In the genomic region with DNA sequence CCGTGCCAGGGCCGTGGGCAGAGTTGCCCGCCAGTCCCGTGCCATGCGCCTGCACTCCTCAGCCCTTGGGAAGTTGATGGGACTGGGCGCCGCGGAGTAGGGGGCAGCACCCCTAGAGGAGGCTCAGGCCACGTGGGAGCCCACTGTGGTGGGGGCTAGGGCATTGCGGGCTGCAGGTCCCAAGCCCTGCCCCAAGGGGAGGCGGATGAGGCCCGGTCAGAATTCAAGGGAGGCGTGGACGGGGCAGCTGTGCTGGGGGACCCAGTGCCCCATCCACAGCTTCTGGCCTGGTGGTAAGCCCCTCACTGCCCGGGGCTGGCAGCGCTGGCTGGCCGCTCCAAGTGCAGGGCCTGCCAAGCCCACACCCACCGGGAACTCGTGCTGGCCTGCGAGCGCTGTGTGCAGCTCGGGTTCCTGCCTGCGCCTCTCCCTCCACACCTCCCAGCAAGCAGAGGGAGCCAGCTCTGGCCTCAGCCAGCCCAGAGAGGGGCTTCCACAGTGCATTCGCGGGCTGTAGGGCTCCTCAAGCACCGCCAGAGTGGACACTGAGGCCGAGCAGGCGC, we compare ENCODE assay signal across 29 cellular contexts.
"Had no signal": no experiment of that assay in that cellular context is flagged by ENCODE, and none has a peak within 500 bp of the region (broad histone marks: within the 10 kb centered on the region; RNA-seq: fewer than 3 reads in every experiment).

No MANE protein-coding gene starts in this region.

- H3K4me1 Mint-ChIP-seq: naive B cell; natural killer cell; nephron progenitor cell; neural progenitor cell; stimulated activated naive CD8-positive, alpha-beta T cell treated with anti-CD3 and anti-CD28 coated beads, Interleukin-15, amount 100 ng/mL, for 72 hours had no signal

- DNase-seq: hippocampal formation; kidney glomerular epithelial cell; left cardiac atrium; left ventricle myocardium superior; lower lobe of right lung; mammary epithelial cell; mesenchymal stem cell; naive B cell; natural killer cell; nephron progenitor cell; ovary; right lobe of liver; stimulated activated CD4-positive, alpha-beta T cell treated with anti-CD3 and anti-CD28 coated beads, Interleukin-12 subunit alpha, Interleukin-12 subunit beta, amount 100 ng/mL, for 4 hours; stimulated activated CD4-positive, alpha-beta T cell treated with anti-CD3 and anti-CD28 coated beads, Interleukin-15, amount 100 ng/mL, for 24 hours; stimulated activated CD4-positive, alpha-beta T cell treated with anti-CD3 and anti-CD28 coated beads, Interleukin-2, amount 100 ng/mL, for 24 hours; stimulated activated CD4-positive, alpha-beta T cell treated with anti-CD3 and anti-CD28 coated beads, Interleukin-4, amount 100 ng/mL, for 1 hour; stimulated activated naive CD4-positive, alpha-beta T cell treated with Interleukin-2 at 50 U/mL for 16 hours; stimulated activated naive CD8-positive, alpha-beta T cell treated with anti-CD3 and anti-CD28 coated beads, Interleukin-15, amount 100 ng/mL, for 72 hours; substantia nigra had no signal

- H3K36me3 ChIP-seq: heart right ventricle, lower lobe of right lung, neural progenitor cell, ovary, right atrium auricular region, right lobe of liver, tibial nerve, vagina had no signal

- H3K27ac ChIP-seq: heart right ventricle, lower lobe of right lung, neural progenitor cell, ovary, right atrium auricular region, right lobe of liver, tibial nerve, vagina had no signal

- H3K27me3 ChIP-seq: heart right ventricle, neural progenitor cell, ovary, right atrium auricular region, right lobe of liver, tibial nerve, vagina had no signal

- H3K27me3 Mint-ChIP-seq: naive B cell; progenitor cell of endocrine pancreas; stimulated activated naive CD8-positive, alpha-beta T cell treated with anti-CD3 and anti-CD28 coated beads, Interleukin-15, amount 100 ng/mL, for 72 hours; type B pancreatic cell had no signal

- H3K4me3 Mint-ChIP-seq: mesothelial cell of epicardium; naive B cell; natural killer cell; nephron progenitor cell; neural progenitor cell; stimulated activated naive CD8-positive, alpha-beta T cell treated with anti-CD3 and anti-CD28 coated beads, Interleukin-15, amount 100 ng/mL, for 72 hours; type B pancreatic cell had no signal

- H3K4me2 ChIP-seq: neural progenitor cell, smooth muscle cell had no signal

- H3K4me1 ChIP-seq: lower lobe of right lung, neural progenitor cell, right atrium auricular region, right lobe of liver, tibial nerve, vagina had no signal

- H3K36me3 Mint-ChIP-seq: mesothelial cell of epicardium, naive B cell, natural killer cell, neural progenitor cell, type B pancreatic cell had no signal

- H2AFZ ChIP-seq: neural progenitor cell had no signal

- H3K27ac Mint-ChIP-seq: mesothelial cell of epicardium; naive B cell; natural killer cell; nephron progenitor cell; neural progenitor cell; progenitor cell of endocrine pancreas; stimulated activated naive CD8-positive, alpha-beta T cell treated with anti-CD3 and anti-CD28 coated beads, Interleukin-15, amount 100 ng/mL, for 72 hours; type B pancreatic cell had no signal

- ATAC-seq: left cardiac atrium; left lobe of liver; left ventricle myocardium superior; lower lobe of right lung; natural killer cell; stimulated activated naive CD8-positive, alpha-beta T cell treated with anti-CD3 and anti-CD28 coated beads, Interleukin-15, amount 100 ng/mL, for 72 hours had no signal

- H3K9ac ChIP-seq: neural progenitor cell had no signal

- H3K4me3 ChIP-seq: heart right ventricle, lower lobe of right lung, neural progenitor cell, ovary, right atrium auricular region, right lobe of liver, smooth muscle cell, tibial nerve, vagina had no signal

- H3K9me3 ChIP-seq: lower lobe of right lung, ovary, right atrium auricular region, right lobe of liver, vagina had no signal
